Comparison of ENCODE assay signal across 1 cellular context in the genomic region with DNA sequence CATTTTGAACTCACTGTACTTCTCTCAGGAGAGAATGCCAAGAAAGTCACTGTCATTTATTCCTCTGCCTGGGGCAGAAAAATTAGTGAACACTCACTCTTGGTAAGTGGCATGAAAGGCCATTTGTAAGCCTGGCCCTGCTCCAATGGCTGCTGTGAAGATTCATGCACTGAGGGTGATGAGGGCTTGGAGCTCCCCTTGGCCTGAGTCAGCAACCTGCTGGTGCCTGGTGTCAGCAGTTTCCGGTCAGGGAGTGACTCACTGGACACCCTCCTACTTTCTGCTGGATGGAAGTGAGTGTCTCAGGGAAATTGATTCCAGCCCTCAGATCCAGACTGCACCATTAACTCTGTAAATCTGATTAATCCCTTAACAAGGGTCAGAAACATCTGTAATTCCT.
TF ChIP-seq lines count a peak whose summit lies in the region.

No MANE protein-coding gene starts in this region.

TF ChIP-seq in HCT116, 20 proteins besides CTCF, POLR2A, EP300 and RAD21 (continued from another document):
- no peak for TF ChIP-seq TCF7L2 (IDR thresholded peaks at IDR 0.05; ENCODE audit: borderline replicate concordance, extremely low read depth, insufficient read depth, insufficient read length)
- peak; percentile 52; the same call in 1 of the 2 replicates for TF ChIP-seq POLR2AphosphoS5 (IDR thresholded peaks at IDR 0.05; ENCODE audit: low read depth, low read length)
- no peak; the same call in 1 of the 2 replicates for TF ChIP-seq SIN3A (IDR thresholded peaks at IDR 0.05; ENCODE audit: low read depth)
- peak; percentile 86 for TF ChIP-seq FOSL1 (IDR thresholded peaks at IDR 0.05; ENCODE audit: low read depth)
- no peak for TF ChIP-seq EZH2 (IDR thresholded peaks at IDR 0.05)
TF ChIP-seq in HCT116: peak in this region for 9.
